24 cellular contexts compared by ENCODE assay signal in genomic region chr12:96452271-96452922, GRCh38.
"Had no signal": no experiment of that assay in that cellular context is flagged by ENCODE, and none has a peak within 500 bp of the region (broad histone marks: within the 10 kb centered on the region; RNA-seq: fewer than 3 reads in every experiment).

No MANE protein-coding gene starts in this region.

- H3K4me1 ChIP-seq: lower lobe of right lung had no signal

- DNase-seq: activated CD4-positive, alpha-beta memory T cell treated with anti-CD3 and anti-CD28 coated beads, Interleukin-2, amount 10 ng/mL, durations not matched to agents 7 days and 5 days; activated CD4-positive, alpha-beta T cell treated with anti-CD3 and anti-CD28 coated beads, Interleukin-2, amount 10 ng/mL, durations not matched to agents 24 days and 14 days; activated gamma-delta T cell; activated naive CD4-positive, alpha-beta T cell treated with anti-CD3 and anti-CD28 coated beads, Interleukin-2, amount 50 U/mL, for 16 hours; aorta; central memory CD4-positive, alpha-beta T cell; effector memory CD4-positive, alpha-beta T cell; foreskin melanocyte; lower lobe of right lung; naive B cell; retina; stimulated activated CD4-positive, alpha-beta T cell treated with anti-CD3 and anti-CD28 coated beads, Interleukin-2, amount 100 ng/mL, for 48 hours; stimulated activated CD8-positive, alpha-beta memory T cell treated with anti-CD3 and anti-CD28 coated beads, Interleukin-4, amount 100 ng/mL, for 48 hours; stimulated activated naive CD4-positive, alpha-beta T cell treated with Interleukin-2 at 50 U/mL for 16 hours; T-cell; upper lobe of left lung had no signal

- H3K36me3 ChIP-seq: lower lobe of right lung, thoracic aorta, upper lobe of left lung had no signal

- H3K4me1 Mint-ChIP-seq: brain had no signal

- H3K9me3 Mint-ChIP-seq: activated T-helper 1 cell treated with anti-CD3 and anti-CD28 coated beads, Interleukin-12 subunit alpha, Interleukin-12 subunit beta, Interleukin-2, Interleukin-4 antibody, amounts not matched to agents 30 ng/mL and 10 ng/mL and 1 ng/mL, durations not matched to agents 14 hours and 24 hours and 36 hours; naive B cell; T-cell; T-helper 2 cell treated with Interferon-gamma antibody and Interleukin-4, amounts not matched to agents 5 μg/mL and 100 μg/mL, for 36 hours had no signal

- H3K4me3 ChIP-seq: lower lobe of right lung, thoracic aorta, upper lobe of left lung had no signal

- H3K27ac ChIP-seq: lower lobe of right lung, thoracic aorta, upper lobe of left lung, VCaP had no signal

- H3K27me3 Mint-ChIP-seq: activated CD4-positive, alpha-beta T cell treated with anti-CD3 and anti-CD28 coated beads, Interleukin-2, amount 10 ng/mL, durations not matched to agents 24 days and 14 days; naive B cell; T-cell had no signal

- H3K36me3 Mint-ChIP-seq: brain, naive B cell, T-cell had no signal

- H3K27ac Mint-ChIP-seq: activated CD4-positive, alpha-beta memory T cell treated with anti-CD3 and anti-CD28 coated beads, Interleukin-2, amount 10 ng/mL, durations not matched to agents 7 days and 5 days; activated CD4-positive, alpha-beta T cell treated with anti-CD3 and anti-CD28 coated beads, Interleukin-2, amount 10 ng/mL, durations not matched to agents 24 days and 14 days; activated T-helper 1 cell treated with anti-CD3 and anti-CD28 coated beads, Interleukin-12 subunit alpha, Interleukin-12 subunit beta, Interleukin-2, Interleukin-4 antibody, amounts not matched to agents 30 ng/mL and 10 ng/mL and 1 ng/mL, durations not matched to agents 14 hours and 24 hours and 36 hours; brain; T-helper 2 cell treated with Interferon-gamma antibody and Interleukin-4, amounts not matched to agents 5 μg/mL and 100 μg/mL, for 36 hours had no signal

- H3K27me3 ChIP-seq: upper lobe of left lung had no signal

- ATAC-seq: activated CD4-positive, CD25-positive, alpha-beta regulatory T cell treated with anti-CD3 and anti-CD28 coated beads, Interleukin-2, amount 50 U/mL, for 24 hours; left lobe of liver; lower lobe of right lung; T-cell had no signal

- FAIRE-seq: colon had no signal

- H3K9me3 ChIP-seq: lower lobe of right lung, thoracic aorta, upper lobe of left lung had no signal

- H3K4me3 Mint-ChIP-seq: activated CD4-positive, alpha-beta memory T cell treated with anti-CD3 and anti-CD28 coated beads, Interleukin-2, amount 10 ng/mL, durations not matched to agents 7 days and 5 days; activated CD4-positive, alpha-beta T cell treated with anti-CD3 and anti-CD28 coated beads, Interleukin-2, amount 10 ng/mL, durations not matched to agents 24 days and 14 days; activated T-helper 1 cell treated with anti-CD3 and anti-CD28 coated beads, Interleukin-12 subunit alpha, Interleukin-12 subunit beta, Interleukin-2, Interleukin-4 antibody, amounts not matched to agents 30 ng/mL and 10 ng/mL and 1 ng/mL, durations not matched to agents 14 hours and 24 hours and 36 hours; brain; naive B cell; T-cell; T-helper 2 cell treated with Interferon-gamma antibody and Interleukin-4, amounts not matched to agents 5 μg/mL and 100 μg/mL, for 36 hours had no signal
